10 cellular contexts compared by ENCODE assay signal in genomic region chr21:40385883-40386282, GRCh38.
DNase-seq lines count a peak whose midpoint lies in the region; ATAC-seq and TF ChIP-seq lines count a peak whose summit lies in the region.
"Had no signal": no experiment of that assay in that cellular context is flagged by ENCODE, and none has a peak within 500 bp of the region (broad histone marks: within the 10 kb centered on the region; RNA-seq: fewer than 3 reads in every experiment).

No MANE protein-coding gene starts in this region.

- H3K27me3 ChIP-seq in mammary epithelial cell (ENCODE audit: insufficient read depth, low read length): no peaks in the 10 kb centered on the region
- no peaks in the 10 kb centered on the region for H3K27me3 ChIP-seq in breast epithelium
- no peaks in the 10 kb centered on the region for H3K27me3 ChIP-seq in OCI-LY3 (ENCODE audit: low read depth, low read length)
- peaks cover 9% of the 10 kb centered on the region for H3K27me3 ChIP-seq in hepatocyte

- no peak for TF ChIP-seq POLR2A in breast epithelium (IDR thresholded peaks at IDR 0.05)

- H3K9ac ChIP-seq in mammary epithelial cell (ENCODE audit: insufficient read depth, low read length) (no peak overlapping the region), OCI-LY3 (ENCODE audit: low read length) (no peak overlapping the region)
- H3K9ac ChIP-seq: GM23248 had no signal

- ATAC-seq in GM19023 (IDR thresholded peaks at IDR 0.05; ENCODE audit: unreplicated experiment) (no peak), GM18511 (IDR thresholded peaks at IDR 0.05; ENCODE audit: unreplicated experiment) (no peak)
- ATAC-seq: CD8-positive, alpha-beta T cell; HCT116 had no signal

- BruUV-seq in mammary epithelial cell (replicated peaks; lab: Mats Ljungman, UMichigan): no TSS peak

- H2AFZ ChIP-seq in mammary epithelial cell (ENCODE audit: low read depth, low read length) (no peak overlapping the region), OCI-LY3 (ENCODE audit: low read depth, low read length) (no peak overlapping the region), hepatocyte (no peak overlapping the region)
- H2AFZ ChIP-seq: GM23248 had no signal

- DNase-seq in mammary epithelial cell (no peak), breast epithelium (ENCODE audit: low spot score in 2 of 2) (no peak), hepatocyte (ENCODE audit: low spot score) (no peak), NCI-H82 treated with DMSO at 0.1 percent for 48 hours (lab: John Stamatoyannopoulos, UW; ENCODE audit: unreplicated experiment) (no peak)
- DNase-seq: CD8-positive, alpha-beta T cell had no signal

- H3K36me3 ChIP-seq in mammary epithelial cell (ENCODE audit: insufficient read depth, low read length) (no peaks in the 10 kb centered on the region), breast epithelium (no peaks in the 10 kb centered on the region), OCI-LY3 (replicated peaks; ENCODE audit: low read depth, low read length) (no peaks in the 10 kb centered on the region), hepatocyte (replicated peaks; ENCODE audit: insufficient read depth, low read depth) (no peaks in the 10 kb centered on the region)

- dilution Hi-C loops in mammary epithelial cell (cut with HindIII; ENCODE audit: low sequenced_read_pairs): loop anchor here (5.0 to 25.0 kb wide), 2 partner anchors 101 to 249 kb away; no protein-coding TSS in a partner anchor

- H4K20me1 ChIP-seq in mammary epithelial cell (ENCODE audit: insufficient read depth, low read length): no peaks in the 10 kb centered on the region
- no peaks in the 10 kb centered on the region for H4K20me1 ChIP-seq in OCI-LY3 (ENCODE audit: insufficient read depth, low read length)
- no peaks in the 10 kb centered on the region for H4K20me1 ChIP-seq in hepatocyte (ENCODE audit: insufficient read depth, poor library complexity, severe bottlenecking)

- 88% methylated on average over 6 of the region's 6 CpGs for WGBS in mammary epithelial cell (ENCODE audit: low coverage, missing lambda C conversion rate)
- 95% methylated on average over 6 of the region's 6 CpGs for WGBS in hepatocyte (ENCODE audit: low lambda C conversion rate, missing lambda C conversion rate)

- no peak overlapping the region for H3K27ac ChIP-seq in mammary epithelial cell (ENCODE audit: insufficient read depth, low read depth, low read length)
- H3K27ac ChIP-seq in breast epithelium: no peak overlapping the region
- no peak overlapping the region for H3K27ac ChIP-seq in OCI-LY3 (ENCODE audit: low read length)
- H3K27ac ChIP-seq in hepatocyte: no peak overlapping the region
- H3K27ac ChIP-seq: GM23248 had no signal

- no peaks in the 10 kb centered on the region for H3K9me3 ChIP-seq in mammary epithelial cell (replicated peaks; ENCODE audit: insufficient read depth, low read length)
- H3K9me3 ChIP-seq in breast epithelium: no peaks in the 10 kb centered on the region
- no peaks in the 10 kb centered on the region for H3K9me3 ChIP-seq in OCI-LY3 (ENCODE audit: insufficient read depth, low read length)
- H3K9me3 ChIP-seq in hepatocyte (ENCODE audit: low read depth): no peaks in the 10 kb centered on the region

- H3K9me2 ChIP-seq in hepatocyte (replicated peaks; ENCODE audit: insufficient read depth): no peaks in the 10 kb centered on the region

- in situ Hi-C loops in mammary epithelial cell (cut with MboI; ENCODE audit: low sequenced_read_pairs in 2 of 2): loop anchor here (10.0 kb wide), 1 partner anchor 231 kb away; no protein-coding TSS in a partner anchor

- no peaks in the 10 kb centered on the region for H3K79me2 ChIP-seq in mammary epithelial cell (ENCODE audit: insufficient read depth, low read length)
- no peaks in the 10 kb centered on the region for H3K79me2 ChIP-seq in OCI-LY3 (ENCODE audit: low read length)
- no peaks in the 10 kb centered on the region for H3K79me2 ChIP-seq in hepatocyte

- CTCF ChIA-PET in mammary epithelial cell (lab: Charles Lee; ENCODE audit: low non-redundant PET): no interaction called here

- peak overlapping the region; percentile 64 for H3K4me2 ChIP-seq in mammary epithelial cell (ENCODE audit: insufficient read depth, low read depth, low read length)
- peak overlapping the region; percentile 37; the same call in 1 of the 2 replicates for H3K4me2 ChIP-seq in OCI-LY3 (ENCODE audit: low read length)
- H3K4me2 ChIP-seq in hepatocyte: peak overlapping the region; percentile 38

- intact Hi-C loops in mammary epithelial cell (cut with micrococcal nuclease) (loop anchor here (1.0 kb wide), 1 partner anchor 242 kb away; no protein-coding TSS in a partner anchor), breast epithelium (cut with DNase I; ENCODE audit: low total_unique reads) (no loop called here)

- TF ChIP-seq CTCF in mammary epithelial cell (conservative IDR thresholded peaks at IDR 0.05 in 1 of 2, IDR thresholded peaks at IDR 0.05 in 1 of 2; ENCODE audit: extremely low read depth in 1 of 2, insufficient read depth in 1 of 2, low read depth in 1 of 2, low read length in 2 of 2): no peak
- TF ChIP-seq CTCF in breast epithelium (IDR thresholded peaks at IDR 0.05): no peak
- no peak for TF ChIP-seq CTCF in OCI-LY3 (IDR thresholded peaks at IDR 0.05; ENCODE audit: low read depth, low read length)
- no peak for TF ChIP-seq CTCF in hepatocyte (IDR thresholded peaks at IDR 0.05; ENCODE audit: poor library complexity)

- no peaks in the 10 kb centered on the region for H3K4me1 ChIP-seq in mammary epithelial cell (ENCODE audit: insufficient read depth, low read length)
- no peaks in the 10 kb centered on the region for H3K4me1 ChIP-seq in breast epithelium
- H3K4me1 ChIP-seq in OCI-LY3 (ENCODE audit: low read length): no peaks in the 10 kb centered on the region
- H3K4me1 ChIP-seq in hepatocyte (ENCODE audit: insufficient read depth): no peaks in the 10 kb centered on the region

- H3K4me3 ChIP-seq in mammary epithelial cell (replicated peaks in 1 of 3; ENCODE audit: insufficient read depth in 1 of 3, low read depth in 2 of 3, low read length in 3 of 3) (no peak overlapping the region), breast epithelium (no peak overlapping the region), OCI-LY3 (ENCODE audit: low read length) (no peak overlapping the region), hepatocyte (no peak overlapping the region)
- H3K4me3 ChIP-seq: GM23248 had no signal
